Comparison of ENCODE assay signal across 19 cellular contexts in the genomic region with DNA sequence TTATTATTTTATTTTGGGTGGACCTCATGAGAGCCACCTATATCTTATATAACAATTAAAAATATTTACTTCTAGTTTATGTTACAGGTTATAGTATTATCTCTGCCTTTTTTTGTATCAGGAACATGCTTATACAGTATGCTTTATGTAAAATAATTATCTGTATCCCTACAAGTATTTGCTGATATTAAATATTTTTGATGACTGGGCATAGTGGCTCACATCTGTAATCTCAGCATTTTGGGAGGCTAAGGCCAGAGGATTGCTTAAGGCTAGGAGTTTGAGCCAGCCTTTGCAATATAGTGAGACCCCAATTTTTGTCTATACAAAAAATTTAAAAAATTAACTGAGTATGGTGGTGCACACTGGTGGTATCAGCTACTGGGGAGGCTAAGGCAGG. TPM values are rescaled to one million over a fixed set of nuclear protein-coding genes. Genes with fewer than 3 reads are reported as not detected.
DNase-seq lines count a peak whose midpoint lies in the region; ATAC-seq, FAIRE-seq and TF ChIP-seq lines count a peak whose summit lies in the region.
"Had no signal": no experiment of that assay in that cellular context is flagged by ENCODE, and none has a peak within 500 bp of the region (broad histone marks: within the 10 kb centered on the region; RNA-seq: fewer than 3 reads in every experiment).

No MANE protein-coding gene starts in this region.

- no peak for TF ChIP-seq POLR2A in HepG2 (IDR thresholded peaks at IDR 0.05; ENCODE audit: insufficient read depth in 1 of 2, low read depth in 2 of 2, low read length in 2 of 2)
- TF ChIP-seq POLR2A in right lobe of liver (IDR thresholded peaks at IDR 0.05) = no peak
- no peak for TF ChIP-seq POLR2A in spleen (IDR thresholded peaks at IDR 0.05)

- H3K4me1 ChIP-seq in HepG2 (ENCODE audit: insufficient read depth, low read length) (no peaks in the 10 kb centered on the region), right lobe of liver (no peaks in the 10 kb centered on the region), spleen (peaks cover 0 to 12% (median 6%) of the 10 kb centered on the region in 6 donors)
- H3K4me1 ChIP-seq: BE2C, SJSA1 had no signal

- no peak overlapping the region for H2AFZ ChIP-seq in HepG2 (ENCODE audit: low read length)

- no peak for TF ChIP-seq RAD21 in HepG2 (CRISPR knock-in tag; IDR thresholded peaks at IDR 0.05)

- POLR2A ChIA-PET in HepG2 (lab: Yijun Ruan, JAX) = interaction anchor here (1.2 kb wide), 1 partner anchor 39 kb away, joined by 3 read pairs; the partner anchor contains the start of gene MOB4

- no peaks in the 10 kb centered on the region for H3K27me3 ChIP-seq in HepG2 (ENCODE audit: control insufficient read depth in 1 of 2, insufficient read depth in 2 of 2, low read length in 2 of 2)
- H3K27me3 ChIP-seq in right lobe of liver = no peaks in the 10 kb centered on the region
- no peaks in the 10 kb centered on the region for H3K27me3 ChIP-seq in spleen (replicated peaks in 1 of 7)
- H3K27me3 ChIP-seq: BE2C, SJSA1 had no signal

- no peaks in the 10 kb centered on the region for H3K9me3 Mint-ChIP-seq in endothelial cell (ENCODE audit: unreplicated experiment)
- H3K9me3 Mint-ChIP-seq: CD4-positive, CD25-positive, alpha-beta regulatory T cell; IgD-negative memory B cell had no signal

- no TSS peak for BruUV-seq in HepG2 (replicated peaks; lab: Mats Ljungman, UMichigan)

- CTCF ChIA-PET in HepG2 (lab: Yijun Ruan, JAX; ENCODE audit: low intra/inter-chr PET ratio, low total read pairs) = no interaction called here

- intact Hi-C loops in HepG2 (cut with micrococcal nuclease; ENCODE audit: unreplicated experiment) (no loop called here), right lobe of liver (cut with DNase I) (no loop called here), spleen (cut with DNase I; ENCODE audit: low total_unique reads) (no loop called here)

- in situ Hi-C loops in HepG2 (cut with HindIII; ENCODE audit: extremely low pct_ligation_motif_present, low pct_unique_long_range_greater_than_20kb) = no loop called here

- no peak overlapping the region for H3K4me2 ChIP-seq in HepG2 (ENCODE audit: low read depth, low read length)

- H3K36me3 Mint-ChIP-seq in endothelial cell (ENCODE audit: low read depth, unreplicated experiment) = peaks cover 16% of the 10 kb centered on the region

- TF ChIP-seq CTCF in HepG2 (CRISPR knock-in tag; IDR thresholded peaks at IDR 0.05) (no peak), right lobe of liver (IDR thresholded peaks at IDR 0.05) (no peak), endothelial cell (IDR thresholded peaks at IDR 0.05; ENCODE audit: unreplicated experiment) (no peak), spleen (IDR thresholded peaks at IDR 0.05 in 8 of 11, conservative IDR thresholded peaks at IDR 0.05 in 3 of 11) (no peak)

- H3K79me2 ChIP-seq in HepG2 (ENCODE audit: insufficient read depth, low read length) = no peaks in the 10 kb centered on the region

- TF ChIP-seq EP300 in HepG2 (IDR thresholded peaks at IDR 0.05; ENCODE audit: low read depth in 2 of 2, low read length in 2 of 2) (no peak), HepG2 (CRISPR knock-in tag; IDR thresholded peaks at IDR 0.05; ENCODE audit: borderline replicate concordance) (no peak)

- H3K4me3 Mint-ChIP-seq in endothelial cell (ENCODE audit: unreplicated experiment) = no peak overlapping the region
- H3K4me3 Mint-ChIP-seq: CD4-positive, CD25-positive, alpha-beta regulatory T cell; IgD-negative memory B cell had no signal

- no peak for FAIRE-seq in HepG2 (lab: Jason Lieb, UNC)

- H3K4me1 Mint-ChIP-seq in endothelial cell (ENCODE audit: unreplicated experiment) = peaks cover 13% of the 10 kb centered on the region
- H3K4me1 Mint-ChIP-seq: IgD-negative memory B cell had no signal

- DNase-seq in HepG2 (ENCODE audit: low spot score) (no peak), right lobe of liver (no peak), endothelial cell (ENCODE audit: low spot score) (no peak), spleen (no peak), HK-2 (ENCODE audit: unreplicated experiment) (no peak)
- no peak for DNase-seq in activated naive CD4-positive, alpha-beta T cell treated with anti-CD3 and anti-CD28 coated beads, Interleukin-2, amount 50 U/mL, for 16 hours
- DNase-seq: BE2C; CD4-positive, CD25-positive, alpha-beta regulatory T cell; GF-D8; HCEC 1CT; MM.1S; NCI-H1092; NCI-H146; NCI-H2081; NCI-H446 treated with DMSO at 0.1 percent for 48 hours had no signal

- H3K9me3 ChIP-seq in HepG2 (ENCODE audit: low read length) = no peaks in the 10 kb centered on the region
- H3K9me3 ChIP-seq in right lobe of liver = no peaks in the 10 kb centered on the region
- no peaks in the 10 kb centered on the region for H3K9me3 ChIP-seq in spleen
- H3K9me3 ChIP-seq: BE2C, SJSA1 had no signal

- H3K9ac ChIP-seq in HepG2 (ENCODE audit: insufficient read depth, low read depth, low read length) = no peak overlapping the region

- H3K27ac ChIP-seq in HepG2 (ENCODE audit: extremely low read length, insufficient read depth, low read length) (no peak overlapping the region), right lobe of liver (no peak overlapping the region), spleen (peak overlapping the region in 2 of 8 donors; percentile 48 to 64)
- H3K27ac ChIP-seq: HL-60, SJSA1 had no signal

- ATAC-seq in HepG2 = no peak
- no peak for ATAC-seq in right lobe of liver
- ATAC-seq: Panc1 had no signal

- H3K27ac Mint-ChIP-seq in endothelial cell (ENCODE audit: unreplicated experiment) = peak overlapping the region; percentile 88
- H3K27ac Mint-ChIP-seq: IgD-negative memory B cell had no signal

- H3K36me3 ChIP-seq in HepG2 (replicated peaks in 1 of 2; ENCODE audit: control insufficient read depth in 1 of 2, insufficient read depth in 2 of 2, low read length in 2 of 2) = peaks cover 2 to 28% of the 10 kb centered on the region in 2 experiments
- H3K36me3 ChIP-seq in right lobe of liver = peaks cover 0 to 32% (median 0%) of the 10 kb centered on the region in 4 donors
- peaks cover 0 to 82% (median 42%) of the 10 kb centered on the region in 6 donors for H3K36me3 ChIP-seq in spleen

- H3K4me3 ChIP-seq in HepG2 (replicated peaks in 1 of 3; ENCODE audit: insufficient read depth in 1 of 3, low read depth in 2 of 3, low read length in 3 of 3) (no peak overlapping the region), right lobe of liver (no peak overlapping the region), spleen (no peak overlapping the region)
- H3K4me3 ChIP-seq: SJSA1 had no signal

- H3K27me3 Mint-ChIP-seq in endothelial cell (ENCODE audit: unreplicated experiment) = no peaks in the 10 kb centered on the region
- H3K27me3 Mint-ChIP-seq: CD4-positive, CD25-positive, alpha-beta regulatory T cell; IgD-negative memory B cell had no signal

- no peaks in the 10 kb centered on the region for H4K20me1 ChIP-seq in HepG2 (ENCODE audit: insufficient read depth, low read length)

RNA-seq across cellular contexts. Expression of gene MOB4, which starts 39.6 kb away (rescaled TPM):
- total RNA-seq in HepG2 (2016; rRNA removed; fragmentation: Illumina TruSeq; extraction: Trizol) = 38.6 and 68.3 TPM in 2 replicates
- 9.3 and 12.1 TPM in 2 replicates for total RNA-seq in HepG2 (2016; cell fraction: cytosol; rRNA removed; fragmentation: Illumina TruSeq; extraction: Trizol; ENCODE audit: low read depth)
- 40.9 and 72.6 TPM in 2 replicates for total RNA-seq in HepG2 (2016; cell fraction: insoluble cytoplasmic fraction; rRNA removed; fragmentation: Illumina TruSeq; extraction: Trizol)
- 18.9 and 19.0 TPM in 2 replicates for total RNA-seq in HepG2 (2016; cell fraction: membrane; rRNA removed; fragmentation: Illumina TruSeq; extraction: Trizol)
- 24.2 and 27.0 TPM in 2 replicates for total RNA-seq in HepG2 (2016; cell fraction: nucleus; rRNA removed; fragmentation: Illumina TruSeq; extraction: Trizol)
- polyA plus RNA-seq in HepG2 (2011; rRNA removed) = 21.6 and 35.7 TPM in 2 replicates
- polyA plus RNA-seq in HepG2 (2011; cell fraction: cytosol; rRNA removed) = 14.7 and 22.7 TPM in 2 replicates
- polyA plus RNA-seq in HepG2 (2011; cell fraction: nucleus; rRNA removed) = 5.7 and 6.8 TPM in 2 replicates
- polyA plus RNA-seq in HepG2 (2012) = 35.0 and 42.6 TPM in 2 replicates
- polyA plus RNA-seq in HepG2 (2016; cell fraction: cytosol; fragmentation: Illumina TruSeq; extraction: Trizol; ENCODE audit: low read depth) = 4.4 and 4.5 TPM in 2 replicates
- 81.1 and 90.4 TPM in 2 replicates for polyA plus RNA-seq in HepG2 (2016; cell fraction: insoluble cytoplasmic fraction; fragmentation: Illumina TruSeq; extraction: Trizol; ENCODE audit: low read depth)
- polyA plus RNA-seq in HepG2 (2016; cell fraction: membrane; fragmentation: Illumina TruSeq; extraction: Trizol; ENCODE audit: low read depth) = 10.8 and 11.2 TPM in 2 replicates
- 35.1 and 36.4 TPM in 2 replicates for polyA plus RNA-seq in HepG2 (2016; cell fraction: nucleus; fragmentation: Illumina TruSeq; extraction: Trizol; ENCODE audit: insufficient read depth, low read depth)
- 4.3 and 6.0 TPM in 2 replicates for polyA minus RNA-seq in HepG2 (2011; rRNA and poly(A)+ RNA removed; ENCODE audit: low replicate concordance)
- polyA minus RNA-seq in HepG2 (2011; cell fraction: cytosol; rRNA and poly(A)+ RNA removed) = 19.6 and 25.8 TPM in 2 replicates
- 30.6 and 35.3 TPM in 2 replicates for polyA minus RNA-seq in HepG2 (2011; cell fraction: nucleus; rRNA and poly(A)+ RNA removed)
- total RNA-seq in right lobe of liver = 10 to 100 TPM in 2 of 6 experiments, 1 to 10 TPM in 4; 3.4 to 10.7 (median 8.0) TPM
- total RNA-seq in endothelial cell (ENCODE audit: unreplicated experiment) = 31.0 TPM
- total RNA-seq in spleen = 10 to 100 TPM; 15.5 to 38.3 (median 23.7) TPM
- polyA plus RNA-seq in spleen = 10 to 100 TPM; 17.3 to 27.1 (median 23.8) TPM

RNA-seq across cellular contexts. Expression of gene HSPE1, which starts 55.3 kb away (rescaled TPM):
- 823 and 1,040 TPM in 2 replicates for total RNA-seq in HepG2 (2016; rRNA removed; fragmentation: Illumina TruSeq; extraction: Trizol)
- 289 and 312 TPM in 2 replicates for total RNA-seq in HepG2 (2016; cell fraction: cytosol; rRNA removed; fragmentation: Illumina TruSeq; extraction: Trizol; ENCODE audit: low read depth)
- 818 and 1,177 TPM in 2 replicates for total RNA-seq in HepG2 (2016; cell fraction: insoluble cytoplasmic fraction; rRNA removed; fragmentation: Illumina TruSeq; extraction: Trizol)
- total RNA-seq in HepG2 (2016; cell fraction: membrane; rRNA removed; fragmentation: Illumina TruSeq; extraction: Trizol) = 277 and 288 TPM in 2 replicates
- 323 and 352 TPM in 2 replicates for total RNA-seq in HepG2 (2016; cell fraction: nucleus; rRNA removed; fragmentation: Illumina TruSeq; extraction: Trizol)
- 200 and 244 TPM in 2 replicates for polyA plus RNA-seq in HepG2 (2011; rRNA removed)
- polyA plus RNA-seq in HepG2 (2011; cell fraction: cytosol; rRNA removed) = 131 and 201 TPM in 2 replicates
- 67.1 and 99.6 TPM in 2 replicates for polyA plus RNA-seq in HepG2 (2011; cell fraction: nucleus; rRNA removed)
- 555 and 769 TPM in 2 replicates for polyA plus RNA-seq in HepG2 (2012)
- 404 and 477 TPM in 2 replicates for polyA plus RNA-seq in HepG2 (2016; cell fraction: cytosol; fragmentation: Illumina TruSeq; extraction: Trizol; ENCODE audit: low read depth)
- 1,596 and 2,077 TPM in 2 replicates for polyA plus RNA-seq in HepG2 (2016; cell fraction: insoluble cytoplasmic fraction; fragmentation: Illumina TruSeq; extraction: Trizol; ENCODE audit: low read depth)
- polyA plus RNA-seq in HepG2 (2016; cell fraction: membrane; fragmentation: Illumina TruSeq; extraction: Trizol; ENCODE audit: low read depth) = 353 and 396 TPM in 2 replicates
- polyA plus RNA-seq in HepG2 (2016; cell fraction: nucleus; fragmentation: Illumina TruSeq; extraction: Trizol; ENCODE audit: insufficient read depth, low read depth) = 750 and 786 TPM in 2 replicates
- polyA minus RNA-seq in HepG2 (2011; rRNA and poly(A)+ RNA removed; ENCODE audit: low replicate concordance) = 16.5 and 17.8 TPM in 2 replicates
- polyA minus RNA-seq in HepG2 (2011; cell fraction: cytosol; rRNA and poly(A)+ RNA removed) = 49.8 and 52.9 TPM in 2 replicates
- 107 and 118 TPM in 2 replicates for polyA minus RNA-seq in HepG2 (2011; cell fraction: nucleus; rRNA and poly(A)+ RNA removed)
- 100 to 1,000 TPM in 4 of 6 experiments, 10 to 100 TPM in 2; 91.8 to 318 (median 209) TPM for total RNA-seq in right lobe of liver
- total RNA-seq in endothelial cell (ENCODE audit: unreplicated experiment) = 73.6 TPM
- 10 to 100 TPM; 38.1 to 89.4 (median 46.4) TPM for total RNA-seq in spleen
- 100 to 1,000 TPM in 2 of 3 donors, 10 to 100 TPM in 1; 97.8 to 138 (median 133) TPM for polyA plus RNA-seq in spleen

RNA-seq across cellular contexts. Expression of gene HSPD1, which starts 55.8 kb away (rescaled TPM):
- 2,610 and 3,898 TPM in 2 replicates for total RNA-seq in HepG2 (2016; rRNA removed; fragmentation: Illumina TruSeq; extraction: Trizol)
- 294 and 363 TPM in 2 replicates for total RNA-seq in HepG2 (2016; cell fraction: cytosol; rRNA removed; fragmentation: Illumina TruSeq; extraction: Trizol; ENCODE audit: low read depth)
- 2,668 and 3,847 TPM in 2 replicates for total RNA-seq in HepG2 (2016; cell fraction: insoluble cytoplasmic fraction; rRNA removed; fragmentation: Illumina TruSeq; extraction: Trizol)
- 777 and 956 TPM in 2 replicates for total RNA-seq in HepG2 (2016; cell fraction: membrane; rRNA removed; fragmentation: Illumina TruSeq; extraction: Trizol)
- total RNA-seq in HepG2 (2016; cell fraction: nucleus; rRNA removed; fragmentation: Illumina TruSeq; extraction: Trizol) = 1,442 and 1,577 TPM in 2 replicates
- polyA plus RNA-seq in HepG2 (2011; rRNA removed) = 541 and 685 TPM in 2 replicates
- 337 and 401 TPM in 2 replicates for polyA plus RNA-seq in HepG2 (2011; cell fraction: cytosol; rRNA removed)
- polyA plus RNA-seq in HepG2 (2011; cell fraction: nucleus; rRNA removed) = 282 and 392 TPM in 2 replicates
- 1,241 and 1,531 TPM in 2 replicates for polyA plus RNA-seq in HepG2 (2012)
- polyA plus RNA-seq in HepG2 (2016; cell fraction: cytosol; fragmentation: Illumina TruSeq; extraction: Trizol; ENCODE audit: low read depth) = 214 and 254 TPM in 2 replicates
- polyA plus RNA-seq in HepG2 (2016; cell fraction: insoluble cytoplasmic fraction; fragmentation: Illumina TruSeq; extraction: Trizol; ENCODE audit: low read depth) = 3,105 and 3,208 TPM in 2 replicates
- 499 and 587 TPM in 2 replicates for polyA plus RNA-seq in HepG2 (2016; cell fraction: membrane; fragmentation: Illumina TruSeq; extraction: Trizol; ENCODE audit: low read depth)
- 1,541 and 1,640 TPM in 2 replicates for polyA plus RNA-seq in HepG2 (2016; cell fraction: nucleus; fragmentation: Illumina TruSeq; extraction: Trizol; ENCODE audit: insufficient read depth, low read depth)
- polyA minus RNA-seq in HepG2 (2011; rRNA and poly(A)+ RNA removed; ENCODE audit: low replicate concordance) = 396 and 646 TPM in 2 replicates
- 759 and 815 TPM in 2 replicates for polyA minus RNA-seq in HepG2 (2011; cell fraction: cytosol; rRNA and poly(A)+ RNA removed)
- 956 and 1,197 TPM in 2 replicates for polyA minus RNA-seq in HepG2 (2011; cell fraction: nucleus; rRNA and poly(A)+ RNA removed)
- total RNA-seq in right lobe of liver = 100 to 1,000 TPM; 241 to 552 (median 353) TPM
- total RNA-seq in endothelial cell (ENCODE audit: unreplicated experiment) = 212 TPM
- 100 to 1,000 TPM in 4 of 7 donors, 10 to 100 TPM in 3; 75.2 to 202 (median 100) TPM for total RNA-seq in spleen
- polyA plus RNA-seq in spleen = 100 to 1,000 TPM in 2 of 3 donors, 10 to 100 TPM in 1; 93.3 to 159 (median 143) TPM
